8 cellular contexts compared by ENCODE assay signal in genomic region chr17:47229535-47230443, GRCh38. TPM values are rescaled to one million over a fixed set of nuclear protein-coding genes. Genes with fewer than 3 reads are reported as not detected.
DNase-seq lines count a peak whose midpoint lies in the region; ATAC-seq and TF ChIP-seq lines count a peak whose summit lies in the region.

No MANE protein-coding gene starts in this region.

- peak overlapping the region; percentile 71 for H3K9ac ChIP-seq in skeletal muscle satellite cell (ENCODE audit: low read depth, low read length)

- no peaks in the 10 kb centered on the region for H3K9me3 ChIP-seq in skeletal muscle satellite cell (replicated peaks; ENCODE audit: low read length)

- in situ Hi-C loops in brain microvascular endothelial cell (cut with HindIII; ENCODE audit: low pct_ligation_motif_present, low sequenced_read_pairs), result no loop called here

- H3K27ac ChIP-seq in brain microvascular endothelial cell, result peak overlapping the region; percentile 79

- H3K4me3 ChIP-seq in brain microvascular endothelial cell (ENCODE audit: low read depth, low read length) (peak overlapping the region; percentile 24), skeletal muscle satellite cell (ENCODE audit: low read length) (peak overlapping the region; percentile 58)

- no peaks in the 10 kb centered on the region for H3K36me3 ChIP-seq in brain microvascular endothelial cell (replicated peaks)
- H3K36me3 ChIP-seq in skeletal muscle satellite cell (ENCODE audit: insufficient read depth, low read length), result no peaks in the 10 kb centered on the region

- H3K4me2 ChIP-seq in skeletal muscle satellite cell (ENCODE audit: low read length), result peak overlapping the region; percentile 79

- DNase-seq in DMS153 (lab: John Stamatoyannopoulos, UW) (peak; percentile 73), NCI-H2171 (lab: John Stamatoyannopoulos, UW) (peak; percentile 69), UCSD-AML1 (lab: John Stamatoyannopoulos, UW; ENCODE audit: unreplicated experiment) (peak; percentile 80), brain microvascular endothelial cell (peak; percentile 94), iPS DF 4.7 (ENCODE audit: extremely low read depth, low spot score) (peak; percentile 79)

- ATAC-seq in HG02840 (IDR thresholded peaks at IDR 0.05; ENCODE audit: low FRiP score, unreplicated experiment) (peak; percentile 60), HG03469 (IDR thresholded peaks at IDR 0.05; ENCODE audit: unreplicated experiment) (no peak)

- peaks cover 28% of the 10 kb centered on the region for H3K4me1 ChIP-seq in skeletal muscle satellite cell (ENCODE audit: control insufficient read depth, insufficient read depth, low read length)

- TF ChIP-seq CTCF in brain microvascular endothelial cell (IDR thresholded peaks at IDR 0.05; ENCODE audit: low read depth, low read length, missing control alignments), result peak; percentile 100

- H3K27me3 ChIP-seq in brain microvascular endothelial cell (replicated peaks), result no peaks in the 10 kb centered on the region
- no peaks in the 10 kb centered on the region for H3K27me3 ChIP-seq in skeletal muscle satellite cell (ENCODE audit: control insufficient read depth, insufficient read depth, low read length)

RNA-seq across cellular contexts. Expression of gene MYL4, which starts 20.6 kb away (rescaled TPM):
- total RNA-seq in skeletal muscle satellite cell (2012; rRNA removed), result 21.4 TPM in 1 of 2 replicates, not detected in the other

RNA-seq across cellular contexts. Expression of gene ITGB3, which starts 23.8 kb away (rescaled TPM):
- total RNA-seq in skeletal muscle satellite cell (2012; rRNA removed), result 71.7 and 83.9 TPM in 2 replicates

RNA-seq across cellular contexts. Expression of gene CDC27, which starts 40.7 kb away (rescaled TPM):
- 70.5 and 71.4 TPM in 2 replicates for total RNA-seq in skeletal muscle satellite cell (2012; rRNA removed)
